In genomic region chr16:53849994-53850393, GRCh38 we compare ENCODE assay signal across 18 cellular contexts.
DNase-seq lines count a peak whose midpoint lies in the region; ATAC-seq and TF ChIP-seq lines count a peak whose summit lies in the region.
"Had no signal": no experiment of that assay in that cellular context is flagged by ENCODE, and none has a peak within 500 bp of the region (broad histone marks: within the 10 kb centered on the region; RNA-seq: fewer than 3 reads in every experiment).

No MANE protein-coding gene starts in this region.

- TF ChIP-seq CTCF in Peyer's patch (IDR thresholded peaks at IDR 0.05): no peak

- H3K4me3 Mint-ChIP-seq in activated T-cell treated with anti-CD3 and anti-CD28 coated beads, Interleukin-2, amount 50 U/mL, for 24 hours: no peak overlapping the region
- H3K4me3 Mint-ChIP-seq: HFFc6; T-helper 1 cell treated with Interleukin-12 subunit alpha and Interleukin-12 subunit beta and Interleukin-4 antibody, amounts not matched to agents 30 μg/mL and 1 μg/mL, for 36 hours had no signal

- H3K4me1 ChIP-seq in Peyer's patch: no peaks in the 10 kb centered on the region

- peaks cover 6% of the 10 kb centered on the region for H3K4me1 Mint-ChIP-seq in activated T-cell treated with anti-CD3 and anti-CD28 coated beads, Interleukin-2, amount 50 U/mL, for 24 hours (ENCODE audit: low read depth)

- no peaks in the 10 kb centered on the region for H3K27me3 Mint-ChIP-seq in activated T-cell treated with anti-CD3 and anti-CD28 coated beads, Interleukin-2, amount 50 U/mL, for 24 hours

- H3K9me3 Mint-ChIP-seq in activated T-cell treated with anti-CD3 and anti-CD28 coated beads, Interleukin-2, amount 50 U/mL, for 24 hours: peaks cover 8% of the 10 kb centered on the region
- H3K9me3 Mint-ChIP-seq: HFFc6 had no signal

- peak; percentile 55 for ATAC-seq in HG02678 (IDR thresholded peaks at IDR 0.05; ENCODE audit: unreplicated experiment)

- no peak overlapping the region for H3K4me3 ChIP-seq in Peyer's patch
- H3K4me3 ChIP-seq: PC-9, SJCRH30 had no signal

- no peaks in the 10 kb centered on the region for H3K36me3 ChIP-seq in Peyer's patch
- H3K36me3 ChIP-seq: SJCRH30 had no signal

- H3K27ac Mint-ChIP-seq in activated T-cell treated with anti-CD3 and anti-CD28 coated beads, Interleukin-2, amount 50 U/mL, for 24 hours: peak overlapping the region; percentile 57
- H3K27ac Mint-ChIP-seq: HFFc6; T-helper 1 cell treated with Interleukin-12 subunit alpha and Interleukin-12 subunit beta and Interleukin-4 antibody, amounts not matched to agents 30 μg/mL and 1 μg/mL, for 36 hours had no signal

- H3K36me3 Mint-ChIP-seq in activated T-cell treated with anti-CD3 and anti-CD28 coated beads, Interleukin-2, amount 50 U/mL, for 24 hours (ENCODE audit: low read depth): peaks cover 61% of the 10 kb centered on the region

- DNase-seq in activated T-cell treated with anti-CD3 and anti-CD28 coated beads, Interleukin-2, amount 50 U/mL, for 24 hours: no peak
- no peak for DNase-seq in activated T-cell treated with anti-CD3 and anti-CD28 coated beads, Interleukin-2, amount 50 U/mL, for 48 hours
- DNase-seq in NCI-H526 treated with DMSO at 0.1 percent for 48 hours (lab: John Stamatoyannopoulos, UW) (peak; percentile 12), CD1c-positive myeloid dendritic cell (ENCODE audit: extremely low spot score) (no peak), Peyer's patch (no peak), activated gamma-delta T cell treated with Interleukin-2 at 50 U/mL for 16 hours (no peak)
- DNase-seq: C1 segment of cervical spinal cord, HFFc6, IMR-90, Kasumi-1, NCI-H1092 treated with DMSO at 0.1 percent for 48 hours, NCI-H1694 treated with DMSO at 0.1 percent for 48 hours, NCI-H446, PC-9 had no signal

- no peaks in the 10 kb centered on the region for H3K27me3 ChIP-seq in Peyer's patch
- H3K27me3 ChIP-seq: SJCRH30 had no signal

- H3K9me3 ChIP-seq in Peyer's patch: no peaks in the 10 kb centered on the region
- H3K9me3 ChIP-seq: SJCRH30 had no signal

- no peak for TF ChIP-seq POLR2A in Peyer's patch (IDR thresholded peaks at IDR 0.05)

- H3K27ac ChIP-seq in Peyer's patch: no peak overlapping the region
- H3K27ac ChIP-seq: HL-60, PC-9, SJCRH30 had no signal
